Comparison of ENCODE assay signal across 17 cellular contexts in genomic region chr1:228392111-228392936, GRCh38. TPM values are rescaled to one million over a fixed set of nuclear protein-coding genes. Genes with fewer than 3 reads are reported as not detected.
DNase-seq lines count a peak whose midpoint lies in the region; ATAC-seq, FAIRE-seq and TF ChIP-seq lines count a peak whose summit lies in the region.
"Had no signal": no experiment of that assay in that cellular context is flagged by ENCODE, and none has a peak within 500 bp of the region (broad histone marks: within the 10 kb centered on the region; RNA-seq: fewer than 3 reads in every experiment).

No MANE protein-coding gene starts in this region.

- intact Hi-C loops in lower lobe of right lung (cut with DNase I): no loop called here

- H2AFZ ChIP-seq in ACC112 (ENCODE audit: low read length, unreplicated experiment): no peak overlapping the region

- ATAC-seq in lower lobe of right lung: no peak

- H3K9me3 ChIP-seq in SK-N-MC (ENCODE audit: low read depth, low read length) (no peaks in the 10 kb centered on the region), lower lobe of right lung (no peaks in the 10 kb centered on the region)
- H3K9me3 ChIP-seq: adrenal gland; BLaER1 treated with 17β-estradiol and CSF1 and Interleukin-3, amounts not matched to agents 10 nM and 100 nM; testis had no signal

- no peaks in the 10 kb centered on the region for H3K79me2 ChIP-seq in ACC112 (ENCODE audit: control insufficient read depth, insufficient read depth, low read length, unreplicated experiment)

- TF ChIP-seq POLR2A in H54 (IDR thresholded peaks at IDR 0.05; ENCODE audit: low read depth, low read length): no peak

- no peaks in the 10 kb centered on the region for H3K36me3 ChIP-seq in ACC112 (ENCODE audit: insufficient read depth, low read length)
- peaks cover 4% of the 10 kb centered on the region; the same call in 1 of the 2 replicates for H3K36me3 ChIP-seq in SK-N-MC (ENCODE audit: insufficient read depth, low read length)
- peaks cover 48% of the 10 kb centered on the region for H3K36me3 ChIP-seq in lower lobe of right lung

- H3K4me1 ChIP-seq in ACC112 (ENCODE audit: control insufficient read depth, insufficient read depth, low read length, unreplicated experiment) (peaks cover 27% of the 10 kb centered on the region), lower lobe of right lung (peaks cover 12% of the 10 kb centered on the region)
- H3K4me1 ChIP-seq: BLaER1 treated with 17β-estradiol and CSF1 and Interleukin-3, amounts not matched to agents 10 nM and 100 nM; testis had no signal

- 0 out of 2 replicates have a peak overlapping the region, but pooled peaks have one; percentile 15 for H3K4me3 ChIP-seq in ACC112 (ENCODE audit: low read depth, low read length)
- H3K4me3 ChIP-seq in SK-N-MC: peak overlapping the region; percentile 58
- no peak overlapping the region for H3K4me3 ChIP-seq in lower lobe of right lung
- H3K4me3 ChIP-seq: adrenal gland; BLaER1 treated with 17β-estradiol and CSF1 and Interleukin-3, amounts not matched to agents 10 nM and 100 nM; testis had no signal

- no peak for TF ChIP-seq CTCF in lower lobe of right lung (IDR thresholded peaks at IDR 0.05)

- DNase-seq in H54 (ENCODE audit: insufficient read length, low spot score) (peak; percentile 83), SK-N-MC (ENCODE audit: low read depth, low spot score) (peak; percentile 61), lower lobe of right lung (peak; percentile 10), NK-92 (lab: John Stamatoyannopoulos, UW; ENCODE audit: unreplicated experiment) (no peak), NCI-H1105 (lab: John Stamatoyannopoulos, UW) (no peak), SW480 (ENCODE audit: low spot score) (no peak), NCI-H345 (lab: John Stamatoyannopoulos, UW) (no peak)
- DNase-seq: activated CD4-positive, alpha-beta T cell treated with anti-CD3 and anti-CD28 coated beads for 1 hour; activated T-cell treated with anti-CD3 and anti-CD28 coated beads for 4 hours; DMS79 treated with DMSO at 0.1 percent for 48 hours; NCI-H1092; testis had no signal

- peak overlapping the region; percentile 2 for H3K9ac ChIP-seq in SK-N-MC (ENCODE audit: insufficient read length)
- H3K9ac ChIP-seq: BLaER1 treated with 17β-estradiol and CSF1 and Interleukin-3, amounts not matched to agents 10 nM and 100 nM had no signal

- H3K27me3 ChIP-seq in ACC112 (ENCODE audit: insufficient read depth, low read length): no peaks in the 10 kb centered on the region
- H3K27me3 ChIP-seq in lower lobe of right lung (ENCODE audit: low read depth): no peaks in the 10 kb centered on the region
- H3K27me3 ChIP-seq: adrenal gland; BLaER1 treated with 17β-estradiol and CSF1 and Interleukin-3, amounts not matched to agents 10 nM and 100 nM; testis had no signal

- H3K27ac ChIP-seq in ACC112 (ENCODE audit: low read depth, low read length) (no peak overlapping the region), SK-N-MC (peak overlapping the region; percentile 95), lower lobe of right lung (peak overlapping the region; percentile 47)
- H3K27ac ChIP-seq: BLaER1 treated with 17β-estradiol and CSF1 and Interleukin-3, amounts not matched to agents 10 nM and 100 nM; testis had no signal

- FAIRE-seq in H54 (lab: Jason Lieb, UNC): peak; percentile 23
- FAIRE-seq: colon had no signal

RNA-seq across cellular contexts. Expression of gene TRIM11, which starts 14.3 kb away (rescaled TPM):
- 26.2 TPM for total RNA-seq in lower lobe of right lung

RNA-seq across cellular contexts. Expression of gene TRIM17, which starts 24.3 kb away (rescaled TPM):
- total RNA-seq in lower lobe of right lung: 2.6 TPM
- total RNA-seq: pulmonary artery endothelial cell had no signal

Comparison
In these comparisons a context has a peak if more than half of its experiments do, and no peak if none do; other contexts are left out.
1. DNase-seq: peak in H54 (single experiment), SK-N-MC (single experiment) and lower lobe of right lung (single experiment); none in NK-92 (single experiment), NCI-H1105 (single experiment), SW480 (single experiment) and NCI-H345 (single experiment).